In the genomic region with DNA sequence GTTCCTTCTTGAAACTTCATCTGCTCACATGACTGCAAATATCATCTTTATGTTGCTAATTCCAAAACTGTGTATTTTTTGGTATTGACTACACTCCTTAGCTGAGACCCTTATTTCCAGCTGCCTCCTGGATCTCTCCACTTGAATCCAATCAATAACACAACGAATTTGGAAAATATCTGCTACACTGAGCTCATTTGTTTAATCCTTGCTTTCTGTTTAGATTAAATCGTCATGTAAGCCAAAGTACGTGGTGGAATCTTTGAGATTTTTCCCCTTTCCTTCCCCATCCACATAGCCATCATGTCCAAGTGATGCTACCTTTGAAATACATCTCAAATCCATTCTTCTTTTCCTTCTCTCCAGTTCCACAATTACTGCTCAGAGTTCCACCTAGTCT, we compare ENCODE assay signal across 22 cellular contexts. TPM values are rescaled to one million over a fixed set of nuclear protein-coding genes. Genes with fewer than 3 reads are reported as not detected.
DNase-seq lines count a peak whose midpoint lies in the region; ATAC-seq, FAIRE-seq and TF ChIP-seq lines count a peak whose summit lies in the region.
"Had no signal": no experiment of that assay in that cellular context is flagged by ENCODE, and none has a peak within 500 bp of the region (broad histone marks: within the 10 kb centered on the region; RNA-seq: fewer than 3 reads in every experiment).

No MANE protein-coding gene starts in this region.

- no peaks in the 10 kb centered on the region for H3K27me3 Mint-ChIP-seq in neural progenitor cell (ENCODE audit: insufficient read depth, low read depth)

- H3K4me3 Mint-ChIP-seq in neural progenitor cell = no peak overlapping the region
- H3K4me3 Mint-ChIP-seq: CD4-positive, alpha-beta memory T cell; CD4-positive, CD25-positive, alpha-beta regulatory T cell had no signal

- CTCF ChIA-PET in A549 (lab: Yijun Ruan, JAX) = interaction anchor here (1.1 kb wide), 1 partner anchor 15 kb away, joined by 4 read pairs; no protein-coding TSS in a partner anchor

- no peak for TF ChIP-seq POLR2A in A549 (IDR thresholded peaks at IDR 0.05; ENCODE audit: low read length)

- H3K27me3 ChIP-seq in Loucy (ENCODE audit: insufficient read depth, low read length, poor library complexity, severe bottlenecking) (no peaks in the 10 kb centered on the region), neural progenitor cell (peaks cover 31% of the 10 kb centered on the region), tibial artery (peaks cover 0 to 57% of the 10 kb centered on the region in 2 donors)

- DNase-seq in A549 (ENCODE audit: low read depth in 1 of 2, low spot score in 1 of 2) = no peak
- no peak for DNase-seq in neural progenitor cell (ENCODE audit: low spot score)
- DNase-seq in tibial artery = no peak
- no peak for DNase-seq in NCI-H2171 (lab: John Stamatoyannopoulos, UW)
- DNase-seq in amygdala (lab: John Stamatoyannopoulos, UW) = no peak
- DNase-seq: ACHN; BE2C; C1 segment of cervical spinal cord; Caco-2; Calu3; CD4-positive, alpha-beta memory T cell; CD4-positive, CD25-positive, alpha-beta regulatory T cell; DMS79 treated with DMSO at 0.1 percent for 48 hours; GF-D8 had no signal

- no peak overlapping the region for H3K27ac ChIP-seq in A549
- peak overlapping the region; percentile 31 for H3K27ac ChIP-seq in neural progenitor cell
- no peak overlapping the region for H3K27ac ChIP-seq in tibial artery
- H3K27ac ChIP-seq: 22Rv1, BLaER1 had no signal

- H3K9me2 ChIP-seq in Loucy (replicated peaks; ENCODE audit: low read depth, low read length) = no peaks in the 10 kb centered on the region

- H3K4me1 Mint-ChIP-seq in neural progenitor cell = peaks cover 6% of the 10 kb centered on the region
- H3K4me1 Mint-ChIP-seq: CD14-positive monocyte; CD4-positive, alpha-beta memory T cell; CD4-positive, CD25-positive, alpha-beta regulatory T cell had no signal

- intact Hi-C loops in tibial artery (cut with DNase I; ENCODE audit: low total_unique reads) = no loop called here

- H3K9ac ChIP-seq in Loucy (ENCODE audit: low read depth, low read length, poor library complexity, severe bottlenecking) = no peak overlapping the region
- no peak overlapping the region for H3K9ac ChIP-seq in neural progenitor cell
- H3K9ac ChIP-seq: BLaER1 had no signal

- no peaks in the 10 kb centered on the region for H3F3A ChIP-seq in Loucy (ENCODE audit: low read depth)
- peaks cover 27% of the 10 kb centered on the region for H3F3A ChIP-seq in neural progenitor cell (ENCODE audit: low read depth)

- WGBS in A549 (ENCODE audit: missing lambda C conversion rate) = 31% methylated on average over 3 of the region's 3 CpGs

- no peaks in the 10 kb centered on the region for H3K9me3 ChIP-seq in A549
- no peaks in the 10 kb centered on the region for H3K9me3 ChIP-seq in Loucy (ENCODE audit: insufficient read depth, low read depth, low read length)
- H3K9me3 ChIP-seq in neural progenitor cell (ENCODE audit: low read depth) = no peaks in the 10 kb centered on the region
- no peaks in the 10 kb centered on the region for H3K9me3 ChIP-seq in tibial artery
- H3K9me3 ChIP-seq: BE2C, BLaER1, Caco-2 had no signal

- no peak overlapping the region for H3K4me2 ChIP-seq in A549
- H3K4me2 ChIP-seq in Loucy (ENCODE audit: low read depth, low read length, poor library complexity, severe bottlenecking) = no peak overlapping the region
- H3K4me2 ChIP-seq in neural progenitor cell = peak overlapping the region; percentile 36
- H3K4me2 ChIP-seq: BLaER1 had no signal

- H3K4me1 ChIP-seq in A549 (no peaks in the 10 kb centered on the region), Loucy (ENCODE audit: insufficient read depth, low read length, poor library complexity, severe bottlenecking) (no peaks in the 10 kb centered on the region), neural progenitor cell (peaks cover 37% of the 10 kb centered on the region), tibial artery (no peaks in the 10 kb centered on the region)
- H3K4me1 ChIP-seq: BE2C, BLaER1, Caco-2 had no signal

- no peak for TF ChIP-seq EP300 in A549 (IDR thresholded peaks at IDR 0.05)

- FAIRE-seq in A549 (lab: Jason Lieb, UNC) = no peak
- FAIRE-seq: D721Med, G401.6, GM12891 had no signal

- H3K36me3 ChIP-seq in Loucy (ENCODE audit: insufficient read depth, low read length) (no peaks in the 10 kb centered on the region), neural progenitor cell (no peaks in the 10 kb centered on the region), tibial artery (no peaks in the 10 kb centered on the region)
- H3K36me3 ChIP-seq: BE2C, BLaER1 had no signal

- no peak for ATAC-seq in A549

- TF ChIP-seq RAD21 in A549 (conservative IDR thresholded peaks at IDR 0.05 in 1 of 2, IDR thresholded peaks at IDR 0.05 in 1 of 2) = no peak

- H4K20me1 ChIP-seq in Loucy (ENCODE audit: insufficient read depth, low read length, poor library complexity, severe bottlenecking) = no peaks in the 10 kb centered on the region
- H4K20me1 ChIP-seq in neural progenitor cell (ENCODE audit: low read depth) = no peaks in the 10 kb centered on the region

- no peak overlapping the region for H3K27ac Mint-ChIP-seq in neural progenitor cell
- H3K27ac Mint-ChIP-seq: CD4-positive, alpha-beta memory T cell; CD4-positive, CD25-positive, alpha-beta regulatory T cell had no signal

- no peaks in the 10 kb centered on the region for H3K9me3 Mint-ChIP-seq in neural progenitor cell

- POLR2A ChIA-PET in A549 (lab: Yijun Ruan, JAX) = no interaction called here

- 0 out of 2 replicates have a peak overlapping the region, but pooled peaks have one; percentile 52 for H2AFZ ChIP-seq in Loucy (ENCODE audit: low read length)
- H2AFZ ChIP-seq in neural progenitor cell (replicated peaks) = no peak overlapping the region

- no peak overlapping the region for H3K4me3 ChIP-seq in A549
- H3K4me3 ChIP-seq in Loucy (ENCODE audit: low read length, poor library complexity, severe bottlenecking) = no peak overlapping the region
- H3K4me3 ChIP-seq in neural progenitor cell = no peak overlapping the region
- no peak overlapping the region for H3K4me3 ChIP-seq in tibial artery
- H3K4me3 ChIP-seq: BLaER1 had no signal

- H3K79me2 ChIP-seq in Loucy (ENCODE audit: insufficient read depth, low read length) (no peaks in the 10 kb centered on the region), neural progenitor cell (ENCODE audit: low read depth) (no peaks in the 10 kb centered on the region)

- H3K36me3 Mint-ChIP-seq in neural progenitor cell = peaks cover 3% of the 10 kb centered on the region
- H3K36me3 Mint-ChIP-seq: CD14-positive monocyte; CD4-positive, alpha-beta memory T cell; CD4-positive, CD25-positive, alpha-beta regulatory T cell had no signal

- no peak for TF ChIP-seq CTCF in A549 (IDR thresholded peaks at IDR 0.05)
- TF ChIP-seq CTCF in Loucy (conservative IDR thresholded peaks at IDR 0.05; ENCODE audit: low read length) = no peak
- no peak for TF ChIP-seq CTCF in neural progenitor cell (IDR thresholded peaks at IDR 0.05)
- TF ChIP-seq CTCF in tibial artery (IDR thresholded peaks at IDR 0.05) = no peak

TF ChIP-seq in A549, 52 proteins besides CTCF, POLR2A, EP300 and RAD21 (continues in another document):
- TF ChIP-seq HOXA7 (CRISPR knock-in tag; IDR thresholded peaks at IDR 0.05) (no peak), PHF8 (IDR thresholded peaks at IDR 0.05; ENCODE audit: borderline replicate concordance, low read depth) (no peak), CHD4 (IDR thresholded peaks at IDR 0.05; ENCODE audit: borderline replicate concordance) (no peak), SREBF2 (IDR thresholded peaks at IDR 0.05) (no peak), CEBPB (IDR thresholded peaks at IDR 0.05) (no peak), MAZ (IDR thresholded peaks at IDR 0.05; ENCODE audit: borderline replicate concordance, low read depth, low read length) (no peak), FOSL2 (IDR thresholded peaks at IDR 0.05) (no peak), FOSL2 (CRISPR knock-in tag; IDR thresholded peaks at IDR 0.05) (no peak), RNF2 (IDR thresholded peaks at IDR 0.05; ENCODE audit: borderline replicate concordance, low read depth) (peak; percentile 87; the same call in 1 of the 2 replicates), BHLHE40 (IDR thresholded peaks at IDR 0.05; ENCODE audit: low read depth, low read length) (no peak), EHF (CRISPR knock-in tag; IDR thresholded peaks at IDR 0.05) (no peak), HOXB5 (CRISPR knock-in tag; IDR thresholded peaks at IDR 0.05) (no peak)
- TF ChIP-seq, protein P1, sequence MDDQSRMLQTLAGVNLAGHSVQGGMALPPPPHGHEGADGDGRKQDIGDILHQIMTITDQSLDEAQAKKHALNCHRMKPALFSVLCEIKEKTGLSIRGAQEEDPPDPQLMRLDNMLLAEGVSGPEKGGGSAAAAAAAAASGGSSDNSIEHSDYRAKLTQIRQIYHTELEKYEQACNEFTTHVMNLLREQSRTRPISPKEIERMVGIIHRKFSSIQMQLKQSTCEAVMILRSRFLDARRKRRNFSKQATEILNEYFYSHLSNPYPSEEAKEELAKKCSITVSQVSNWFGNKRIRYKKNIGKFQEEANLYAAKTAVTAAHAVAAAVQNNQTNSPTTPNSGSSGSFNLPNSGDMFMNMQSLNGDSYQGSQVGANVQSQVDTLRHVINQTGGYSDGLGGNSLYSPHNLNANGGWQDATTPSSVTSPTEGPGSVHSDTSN (IDR thresholded peaks at IDR 0.05) = no peak
- TF ChIP-seq, protein P2, sequence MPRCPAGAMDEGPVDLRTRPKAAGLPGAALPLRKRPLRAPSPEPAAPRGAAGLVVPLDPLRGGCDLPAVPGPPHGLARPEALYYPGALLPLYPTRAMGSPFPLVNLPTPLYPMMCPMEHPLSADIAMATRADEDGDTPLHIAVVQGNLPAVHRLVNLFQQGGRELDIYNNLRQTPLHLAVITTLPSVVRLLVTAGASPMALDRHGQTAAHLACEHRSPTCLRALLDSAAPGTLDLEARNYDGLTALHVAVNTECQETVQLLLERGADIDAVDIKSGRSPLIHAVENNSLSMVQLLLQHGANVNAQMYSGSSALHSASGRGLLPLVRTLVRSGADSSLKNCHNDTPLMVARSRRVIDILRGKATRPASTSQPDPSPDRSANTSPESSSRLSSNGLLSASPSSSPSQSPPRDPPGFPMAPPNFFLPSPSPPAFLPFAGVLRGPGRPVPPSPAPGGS (IDR thresholded peaks at IDR 0.05) = no peak
- TF ChIP-seq, protein P3, sequence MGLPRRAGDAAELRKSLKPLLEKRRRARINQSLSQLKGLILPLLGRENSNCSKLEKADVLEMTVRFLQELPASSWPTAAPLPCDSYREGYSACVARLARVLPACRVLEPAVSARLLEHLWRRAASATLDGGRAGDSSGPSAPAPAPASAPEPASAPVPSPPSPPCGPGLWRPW (IDR thresholded peaks at IDR 0.05) = no peak

RNA-seq across cellular contexts. Expression of a gene that starts 15.6 kb away (rescaled TPM):
- polyA plus RNA-seq in A549 (2011; rRNA removed) (0.26 and 0.45 TPM in 2 replicates), A549 (2017; fragmentation: RNase III; extraction: RNeasy Plus Mini Kit Qiagen cat#74134 plus additional on column Dnase treatment) (1.9 to 2.5 TPM (median 2.0 TPM) in 3 replicates)
- polyA plus RNA-seq in A549 (2012; cell fraction: cytosol; rRNA removed) = 0.83 TPM in 2 replicates
- polyA plus RNA-seq in A549 (2012; cell fraction: nucleus; rRNA removed) = 1.7 and 2.6 TPM in 2 replicates
- polyA minus RNA-seq in A549 (2011; rRNA and poly(A)+ RNA removed) = 0.83 and 0.87 TPM in 2 replicates
- 7.9 and 23.3 TPM in 2 replicates for total RNA-seq in neural progenitor cell (ENCODE audit: low replicate concordance)
- total RNA-seq: CD4-positive, alpha-beta memory T cell; CD4-positive, CD25-positive, alpha-beta regulatory T cell had no signal
- polyA plus RNA-seq: AG04450; CD14-positive monocyte; CD4-positive, alpha-beta memory T cell; CD4-positive, CD25-positive, alpha-beta regulatory T cell had no signal
